In the genomic region with DNA sequence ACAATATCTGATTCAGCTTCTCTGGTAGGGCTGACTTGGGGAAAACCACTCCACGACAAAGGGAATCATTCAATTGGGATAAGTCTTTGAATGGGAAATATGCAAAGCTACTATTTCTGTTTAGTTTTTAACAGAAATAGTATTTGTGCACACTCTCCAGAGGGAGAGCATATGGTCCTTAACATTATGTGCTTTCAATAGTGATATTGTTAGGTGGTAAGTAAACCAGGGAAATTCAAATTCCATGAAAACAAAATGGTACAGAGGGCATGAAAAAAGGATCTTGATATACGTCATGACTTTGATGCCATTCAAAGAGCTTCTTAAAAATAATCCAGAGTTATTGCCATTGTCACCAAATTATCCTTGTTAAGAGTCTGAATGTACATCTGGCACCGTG, we compare ENCODE assay signal across 16 cellular contexts. TPM values are rescaled to one million over a fixed set of nuclear protein-coding genes. Genes with fewer than 3 reads are reported as not detected.
"Had no signal": no experiment of that assay in that cellular context is flagged by ENCODE, and none has a peak within 500 bp of the region (broad histone marks: within the 10 kb centered on the region; RNA-seq: fewer than 3 reads in every experiment).

No MANE protein-coding gene starts in this region.

- ATAC-seq: SK-N-SH treated with all-trans-retinoic acid at 6 μM for 48 hours had no signal

- DNase-seq: KBM-7, MV-4-11, NCI-H1048, NCI-H1105, NCI-H1417, NCI-H1436 treated with DMSO at 0.1 percent for 48 hours, NCI-H1694, NCI-H187 treated with DMSO at 0.1 percent for 48 hours, NCI-H2029 treated with DMSO at 0.1 percent for 48 hours, NCI-H2227 treated with DMSO at 0.1 percent for 48 hours, NCI-H524, NCI-H526 treated with DMSO at 0.1 percent for 48 hours, NCI-H748 treated with DMSO at 0.1 percent for 48 hours, SHP77 had no signal

RNA-seq across cellular contexts. Expression of a gene that starts 47.1 kb away (rescaled TPM):
- total RNA-seq: NCI-H460 had no signal
